10 cellular contexts compared by ENCODE assay signal in the genomic region with DNA sequence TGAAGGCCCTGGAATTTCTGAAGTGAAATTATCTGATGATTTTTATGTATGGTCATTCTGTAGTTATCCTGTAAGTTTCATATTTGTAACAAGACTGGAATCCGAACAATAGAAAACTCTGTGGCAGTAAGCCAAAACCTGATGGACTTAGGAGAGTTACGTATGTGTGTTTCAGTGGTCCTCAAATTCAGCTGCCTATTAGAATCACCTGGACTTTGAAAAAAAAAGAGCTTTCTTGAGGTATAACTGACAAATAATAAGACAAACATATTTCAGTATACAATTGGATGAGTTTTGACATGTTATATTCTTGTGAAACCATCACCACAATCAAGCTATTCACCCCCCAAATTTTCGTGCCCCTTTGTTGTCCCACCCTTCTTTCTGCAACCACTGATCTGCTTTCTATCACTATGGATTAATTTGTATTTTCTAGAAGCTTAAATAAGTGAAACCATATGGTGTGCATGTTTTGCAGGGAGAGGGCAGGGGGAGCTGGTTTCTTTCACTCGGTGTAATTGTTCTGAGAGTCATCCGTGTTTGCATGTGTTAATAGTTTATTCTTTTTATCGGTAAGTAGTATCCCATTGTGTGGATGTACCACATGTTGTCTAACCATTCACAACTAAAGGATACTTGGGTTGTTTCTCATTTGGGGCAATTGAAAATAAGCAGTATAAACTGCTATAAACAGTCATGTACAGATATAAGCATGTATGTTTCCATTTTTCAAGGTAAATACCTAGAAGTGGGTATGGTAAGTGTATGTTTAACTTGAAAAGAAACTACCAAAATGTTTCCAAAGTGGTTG. TPM values are rescaled to one million over a fixed set of nuclear protein-coding genes. Genes with fewer than 3 reads are reported as not detected.
DNase-seq lines count a peak whose midpoint lies in the region; ATAC-seq, FAIRE-seq and TF ChIP-seq lines count a peak whose summit lies in the region.
"Had no signal": no experiment of that assay in that cellular context is flagged by ENCODE, and none has a peak within 500 bp of the region (broad histone marks: within the 10 kb centered on the region; RNA-seq: fewer than 3 reads in every experiment).

No MANE protein-coding gene starts in this region.

- DNase-seq in activated naive CD8-positive, alpha-beta T cell treated with anti-CD3 and anti-CD28 coated beads, Interleukin-2, amount 50 U/mL, for 24 hours = no peak
- DNase-seq in activated naive CD8-positive, alpha-beta T cell treated with anti-CD3 and anti-CD28 coated beads for 36 hours = no peak
- DNase-seq in kidney (no peak), transverse colon (no peak), mesenteric fat pad (ENCODE audit: low spot score) (no peak), GM12892 (ENCODE audit: insufficient read length) (no peak), medulla oblongata (ENCODE audit: extremely low spot score) (no peak)
- DNase-seq: aorta had no signal

- intact Hi-C loops in kidney (cut with DNase I) = no loop called here
- intact Hi-C loops in transverse colon (cut with DNase I; ENCODE audit: low total_unique reads) = no loop called here

- H3K9me3 ChIP-seq in kidney (ENCODE audit: control insufficient read depth in 1 of 2, low read length in 2 of 2) = no peaks in the 10 kb centered on the region
- no peaks in the 10 kb centered on the region for H3K9me3 ChIP-seq in transverse colon
- H3K9me3 ChIP-seq: vagina had no signal

- TF ChIP-seq EP300 in transverse colon (IDR thresholded peaks at IDR 0.05; ENCODE audit: low read depth) = no peak

- H3K9me3 Mint-ChIP-seq in activated naive CD8-positive, alpha-beta T cell treated with anti-CD3 and anti-CD28 coated beads, Interleukin-2, amount 50 U/mL, for 24 hours = no peaks in the 10 kb centered on the region
- peaks cover 6% of the 10 kb centered on the region for H3K9me3 Mint-ChIP-seq in activated naive CD8-positive, alpha-beta T cell treated with anti-CD3 and anti-CD28 coated beads for 36 hours
- no peaks in the 10 kb centered on the region for H3K9me3 Mint-ChIP-seq in activated T-helper 17 cell treated with anti-CD3 and anti-CD28 coated beads, Interleukin-2, amount 50 U/mL, for 72 hours

- H3K4me3 Mint-ChIP-seq in activated naive CD8-positive, alpha-beta T cell treated with anti-CD3 and anti-CD28 coated beads, Interleukin-2, amount 50 U/mL, for 24 hours = no peak overlapping the region
- H3K4me3 Mint-ChIP-seq in activated naive CD8-positive, alpha-beta T cell treated with anti-CD3 and anti-CD28 coated beads for 36 hours = no peak overlapping the region
- H3K4me3 Mint-ChIP-seq in activated T-helper 17 cell treated with anti-CD3 and anti-CD28 coated beads, Interleukin-2, amount 50 U/mL, for 72 hours = peak overlapping the region; percentile 46

- H3K4me3 ChIP-seq in kidney (ENCODE audit: low read length in 2 of 2) = no peak overlapping the region
- no peak overlapping the region for H3K4me3 ChIP-seq in transverse colon
- H3K4me3 ChIP-seq: vagina had no signal

- FAIRE-seq in kidney (lab: Jason Lieb, UNC) = no peak
- FAIRE-seq in GM12892 (lab: Jason Lieb, UNC) = no peak

- no peak for TF ChIP-seq CTCF in kidney (IDR thresholded peaks at IDR 0.05; ENCODE audit: borderline replicate concordance, extremely low read depth, insufficient read depth)
- no peak for TF ChIP-seq CTCF in transverse colon (IDR thresholded peaks at IDR 0.05)

- H3K4me1 ChIP-seq in kidney (ENCODE audit: control insufficient read depth in 1 of 2, insufficient read depth in 1 of 2, low read depth in 1 of 2, low read length in 2 of 2) = peaks cover 5 to 16% of the 10 kb centered on the region in 2 donors
- peaks cover 4 to 24% (median 19%) of the 10 kb centered on the region in 4 donors for H3K4me1 ChIP-seq in transverse colon

- H3K36me3 ChIP-seq in kidney (ENCODE audit: control insufficient read depth in 1 of 2, insufficient read depth in 2 of 2, low read length in 2 of 2) (no peaks in the 10 kb centered on the region), transverse colon (no peaks in the 10 kb centered on the region)
- H3K36me3 ChIP-seq: vagina had no signal

- WGBS in transverse colon (ENCODE audit: low coverage in 1 of 2), 2 donors = 66 to 71% methylated on average over 2 to 6 of the region's 6 CpGs

- no peaks in the 10 kb centered on the region for H3K27me3 Mint-ChIP-seq in activated naive CD8-positive, alpha-beta T cell treated with anti-CD3 and anti-CD28 coated beads, Interleukin-2, amount 50 U/mL, for 24 hours
- no peaks in the 10 kb centered on the region for H3K27me3 Mint-ChIP-seq in activated naive CD8-positive, alpha-beta T cell treated with anti-CD3 and anti-CD28 coated beads for 36 hours
- no peaks in the 10 kb centered on the region for H3K27me3 Mint-ChIP-seq in activated T-helper 17 cell treated with anti-CD3 and anti-CD28 coated beads, Interleukin-2, amount 50 U/mL, for 72 hours

- H3K4me1 Mint-ChIP-seq in activated naive CD8-positive, alpha-beta T cell treated with anti-CD3 and anti-CD28 coated beads, Interleukin-2, amount 50 U/mL, for 24 hours = peaks cover 54% of the 10 kb centered on the region
- peaks cover 45% of the 10 kb centered on the region for H3K4me1 Mint-ChIP-seq in activated naive CD8-positive, alpha-beta T cell treated with anti-CD3 and anti-CD28 coated beads for 36 hours
- H3K4me1 Mint-ChIP-seq in activated T-helper 17 cell treated with anti-CD3 and anti-CD28 coated beads, Interleukin-2, amount 50 U/mL, for 72 hours = peaks cover 41% of the 10 kb centered on the region

- no peaks in the 10 kb centered on the region for H3K27me3 ChIP-seq in transverse colon
- H3K27me3 ChIP-seq: vagina had no signal

- H3K9ac ChIP-seq in kidney (ENCODE audit: low read length in 2 of 2) = no peak overlapping the region

- H3K27ac ChIP-seq in kidney (ENCODE audit: low read depth in 2 of 2, low read length in 2 of 2) = peak overlapping the region; percentile 53 to 84
- peak overlapping the region; percentile 19 to 55 (median 44) for H3K27ac ChIP-seq in transverse colon
- H3K27ac ChIP-seq: vagina had no signal

- H3K27ac Mint-ChIP-seq in activated naive CD8-positive, alpha-beta T cell treated with anti-CD3 and anti-CD28 coated beads, Interleukin-2, amount 50 U/mL, for 24 hours = peak overlapping the region; percentile 10
- H3K27ac Mint-ChIP-seq in activated naive CD8-positive, alpha-beta T cell treated with anti-CD3 and anti-CD28 coated beads for 36 hours = no peak overlapping the region
- peak overlapping the region; percentile 18 for H3K27ac Mint-ChIP-seq in activated T-helper 17 cell treated with anti-CD3 and anti-CD28 coated beads, Interleukin-2, amount 50 U/mL, for 72 hours

- no peaks in the 10 kb centered on the region for H3K36me3 Mint-ChIP-seq in activated naive CD8-positive, alpha-beta T cell treated with anti-CD3 and anti-CD28 coated beads, Interleukin-2, amount 50 U/mL, for 24 hours (ENCODE audit: low read depth)
- peaks cover 6% of the 10 kb centered on the region for H3K36me3 Mint-ChIP-seq in activated naive CD8-positive, alpha-beta T cell treated with anti-CD3 and anti-CD28 coated beads for 36 hours
- no peaks in the 10 kb centered on the region for H3K36me3 Mint-ChIP-seq in activated T-helper 17 cell treated with anti-CD3 and anti-CD28 coated beads, Interleukin-2, amount 50 U/mL, for 72 hours (ENCODE audit: low read depth)

- in situ Hi-C loops in transverse colon (cut with MboI; ENCODE audit: low pct_ligation_motif_present in 1 of 4, low pct_unique_long_range_greater_than_20kb in 1 of 4, low sequenced_read_pairs in 3 of 4) = loop anchor here in 1 of 4 donors (25.0 kb wide), 1 partner anchor 218 kb away; no protein-coding TSS in a partner anchor

- TF ChIP-seq POLR2A in transverse colon (IDR thresholded peaks at IDR 0.05) (no peak), GM12892 (IDR thresholded peaks at IDR 0.05; ENCODE audit: low read depth, low read length) (no peak)

- no peak for ATAC-seq in activated naive CD8-positive, alpha-beta T cell treated with anti-CD3 and anti-CD28 coated beads, Interleukin-2, amount 50 U/mL, for 24 hours
- no peak for ATAC-seq in activated T-helper 17 cell treated with anti-CD3 and anti-CD28 coated beads, Interleukin-2, amount 50 U/mL, for 72 hours (replicated peaks)

RNA-seq across cellular contexts. Expression of a gene that starts 50.2 kb away (rescaled TPM):
- total RNA-seq in activated naive CD8-positive, alpha-beta T cell treated with anti-CD3 and anti-CD28 coated beads for 36 hours = 10 to 100 TPM; 60.0 to 64.6 TPM
- 10 to 100 TPM; 69.9 to 93.7 TPM for total RNA-seq in activated T-helper 17 cell treated with anti-CD3 and anti-CD28 coated beads, Interleukin-2, amount 50 U/mL, for 72 hours
- 53.6 TPM for total RNA-seq in kidney
- polyA plus RNA-seq in kidney (ENCODE audit: insufficient read depth, low read depth, low replicate concordance) = 13.0 TPM
- 10 to 100 TPM; 49.7 to 91.5 (median 67.5) TPM for total RNA-seq in transverse colon
- total RNA-seq in mesenteric fat pad = 46.2 TPM
- 22.7 TPM for polyA plus RNA-seq in GM12892 (2012; ENCODE audit: missing spikeins)
